Comparison of ENCODE assay signal across 8 cellular contexts in the genomic region with DNA sequence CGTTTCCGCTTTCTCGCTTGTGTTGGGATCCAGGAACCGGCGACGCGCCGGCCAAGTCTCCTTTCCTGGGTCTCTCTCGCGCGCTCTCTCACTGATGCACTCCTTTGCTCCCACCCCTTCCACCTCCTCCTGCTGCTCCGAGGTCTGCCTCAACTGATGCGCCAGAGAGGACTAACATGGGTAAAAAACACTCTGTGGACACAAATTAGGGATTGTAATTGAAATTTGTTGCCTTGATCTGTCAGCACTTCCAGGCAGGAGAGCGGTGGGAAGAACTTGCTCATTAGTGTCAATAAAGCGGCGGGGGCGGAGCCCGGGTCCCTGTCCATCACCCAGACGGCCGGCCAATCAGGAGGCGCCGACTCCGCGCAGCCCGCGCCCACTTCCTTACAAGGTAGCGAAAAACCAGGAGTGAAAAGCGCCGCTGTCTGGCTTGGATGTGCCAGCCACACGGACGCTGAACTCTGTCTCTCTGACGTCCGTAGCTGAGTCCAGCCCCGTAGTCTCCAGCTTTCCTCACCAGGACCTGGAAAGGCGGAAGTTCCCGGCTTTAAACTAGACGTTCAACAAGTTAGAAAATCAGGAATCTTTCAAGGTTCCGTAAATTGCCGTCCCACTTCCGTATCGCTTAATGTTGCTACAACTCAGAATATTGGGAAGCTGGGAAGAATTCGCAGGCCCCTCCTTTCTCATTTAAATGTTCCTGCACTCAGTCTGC. TPM values are rescaled to one million over a fixed set of nuclear protein-coding genes. Genes with fewer than 3 reads are reported as not detected.
DNase-seq lines count a peak whose midpoint lies in the region; ATAC-seq and TF ChIP-seq lines count a peak whose summit lies in the region.

A gene (minus strand): TSS at position 267 of the 718 bp plus-strand sequence. CDS start 417 bp downstream, outside the sequence.

- intact Hi-C loops in thyroid gland (cut with DNase I) = no loop called here

- peak; percentile 13; the same call in 1 of the 2 replicates for TF ChIP-seq CTCF in SK-N-SH (IDR thresholded peaks at IDR 0.05)
- TF ChIP-seq CTCF in thyroid gland (IDR thresholded peaks at IDR 0.05) = no peak

- H3K4me3 Mint-ChIP-seq in activated naive CD4-positive, alpha-beta T cell treated with anti-CD3 and anti-CD28 coated beads, Interleukin-2, amount 10 ng/mL, durations not matched to agents 7 days and 5 days = peak within 1 kb of the TSS; percentile 43

- H3K9me2 ChIP-seq in SK-N-SH = no peaks in the 10 kb centered on the region

- H3K36me3 Mint-ChIP-seq in activated naive CD4-positive, alpha-beta T cell treated with anti-CD3 and anti-CD28 coated beads, Interleukin-2, amount 10 ng/mL, durations not matched to agents 7 days and 5 days = peaks cover 13% of the 10 kb centered on the region

- H4K20me1 ChIP-seq in SK-N-SH (ENCODE audit: insufficient read depth) = no peaks in the 10 kb centered on the region

- TF ChIP-seq EP300 in SK-N-SH (IDR thresholded peaks at IDR 0.05; ENCODE audit: borderline replicate concordance in 1 of 2, low read depth in 1 of 2, low read length in 1 of 2) = 0 out of 4 replicates have a peak, but pooled peaks of 1 of the 2 experiments have one; percentile 17

- peaks cover 6% of the 10 kb centered on the region for H3K4me1 Mint-ChIP-seq in activated naive CD4-positive, alpha-beta T cell treated with anti-CD3 and anti-CD28 coated beads, Interleukin-2, amount 10 ng/mL, durations not matched to agents 7 days and 5 days

- peaks cover 0 to 14% of the 10 kb centered on the region in 2 experiments for H3K36me3 ChIP-seq in SK-N-SH (replicated peaks in 1 of 2; ENCODE audit: control insufficient read depth in 1 of 2, insufficient read depth in 2 of 2, low read length in 1 of 2)
- H3K36me3 ChIP-seq in esophagus (ENCODE audit: control insufficient read depth in 2 of 2, insufficient read depth in 2 of 2, low read length in 1 of 2) = no peaks in the 10 kb centered on the region
- H3K36me3 ChIP-seq in thyroid gland = no peaks in the 10 kb centered on the region

- WGBS in SK-N-SH (ENCODE audit: low lambda C conversion rate) = 2% methylated on average over 41 of the region's 42 CpGs
- 2 to 5% methylated on average over 42 of the region's 42 CpGs for WGBS in esophagus, 2 donors
- WGBS in thyroid gland, 2 donors = 2 to 4% methylated on average over 33 to 42 of the region's 42 CpGs

- POLR2A ChIA-PET in SK-N-SH (lab: Yijun Ruan, JAX) = no interaction called here

- H2AFZ ChIP-seq in SK-N-SH (ENCODE audit: low read depth) = peak within 1 kb of the TSS; percentile 83; the same call in 1 of the 2 replicates

- no peaks in the 10 kb centered on the region; a peak in 1 of 4 replicates for H3K4me1 ChIP-seq in SK-N-SH (ENCODE audit: control insufficient read depth in 1 of 2, insufficient read depth in 2 of 2, low read depth in 1 of 2, low read length in 1 of 2)
- no peaks in the 10 kb centered on the region for H3K4me1 ChIP-seq in esophagus (ENCODE audit: control insufficient read depth in 2 of 2, insufficient read depth in 2 of 2, low read length in 1 of 2)
- H3K4me1 ChIP-seq in thyroid gland = peaks cover 5% of the 10 kb centered on the region in 2 donors

- H3K9me3 ChIP-seq in SK-N-SH (no peaks in the 10 kb centered on the region), esophagus (ENCODE audit: control insufficient read depth in 2 of 2, insufficient read depth in 1 of 2, low read depth in 1 of 2, low read length in 1 of 2) (peaks cover 11 to 35% of the 10 kb centered on the region in 2 donors), thyroid gland (no peaks in the 10 kb centered on the region)

- ATAC-seq in HG03442 (IDR thresholded peaks at IDR 0.05; ENCODE audit: unreplicated experiment) = no peak

- peaks cover 32% of the 10 kb centered on the region for H3K79me2 ChIP-seq in SK-N-SH (ENCODE audit: insufficient read depth)

- peak; percentile 30 for DNase-seq in activated naive CD4-positive, alpha-beta T cell treated with anti-CD3 and anti-CD28 coated beads, Interleukin-2, amount 10 ng/mL, durations not matched to agents 7 days and 5 days
- DNase-seq in activated naive CD4-positive, alpha-beta T cell treated with Interleukin-2 at 50 U/mL for 16 hours = no peak
- DNase-seq in SK-N-SH (peak; percentile 85), mesenteric fat pad (ENCODE audit: low spot score) (peak; percentile 95), thyroid gland (peak; percentile 65 to 68), HuH-7 (ENCODE audit: low spot score) (no peak)

- TF ChIP-seq RAD21 in SK-N-SH (IDR thresholded peaks at IDR 0.05; ENCODE audit: low read length) = no peak

- H3K9me3 Mint-ChIP-seq in activated naive CD4-positive, alpha-beta T cell treated with anti-CD3 and anti-CD28 coated beads, Interleukin-2, amount 10 ng/mL, durations not matched to agents 7 days and 5 days = peaks cover 7% of the 10 kb centered on the region

- peaks cover 77% of the 10 kb centered on the region for H3K27me3 Mint-ChIP-seq in activated naive CD4-positive, alpha-beta T cell treated with anti-CD3 and anti-CD28 coated beads, Interleukin-2, amount 10 ng/mL, durations not matched to agents 7 days and 5 days

- H3K27me3 ChIP-seq in SK-N-SH (ENCODE audit: insufficient read depth) = peaks cover 31% of the 10 kb centered on the region
- peaks cover 2 to 38% of the 10 kb centered on the region in 2 donors for H3K27me3 ChIP-seq in esophagus (ENCODE audit: control insufficient read depth in 1 of 2, insufficient read depth in 2 of 2, low read length in 2 of 2)
- H3K27me3 ChIP-seq in thyroid gland = peaks cover 28% of the 10 kb centered on the region

- CTCF ChIA-PET in activated naive CD4-positive, alpha-beta T cell treated with anti-CD3 and anti-CD28 coated beads, Interleukin-2, amount 10 ng/mL, durations not matched to agents 7 days and 5 days (lab: Charles Lee) = interaction anchor here (1.0 kb wide), 1 partner anchor 10 kb away, joined by 3 read pairs; no protein-coding TSS in a partner anchor
- CTCF ChIA-PET in SK-N-SH (lab: Yijun Ruan, JAX) = interaction anchor here (1.6 kb wide), 1 partner anchor 10 kb away, joined by 5 read pairs; no protein-coding TSS in a partner anchor

- peak within 1 kb of the TSS; percentile 72 for H3K27ac Mint-ChIP-seq in activated naive CD4-positive, alpha-beta T cell treated with anti-CD3 and anti-CD28 coated beads, Interleukin-2, amount 10 ng/mL, durations not matched to agents 7 days and 5 days

- peak within 1 kb of the TSS; percentile 85 for H3K9ac ChIP-seq in SK-N-SH

- H3K4me3 ChIP-seq in SK-N-SH (ENCODE audit: low read depth in 2 of 2, low read length in 1 of 2) = peak within 1 kb of the TSS; percentile 65 to 97
- peak within 1 kb of the TSS; percentile 36 to 39 for H3K4me3 ChIP-seq in esophagus (ENCODE audit: low read depth in 1 of 2, low read length in 2 of 2)
- peak within 1 kb of the TSS in 2 of 3 donors; percentile 6 to 31 for H3K4me3 ChIP-seq in thyroid gland (replicated peaks in 1 of 3)

- peak in 1 of 2 donors; percentile 16 for TF ChIP-seq POLR2A in thyroid gland (IDR thresholded peaks at IDR 0.05)

- peak within 1 kb of the TSS; percentile 72 to 77 for H3K27ac ChIP-seq in SK-N-SH (ENCODE audit: low read depth in 2 of 2, low read length in 1 of 2)
- peak within 1 kb of the TSS; percentile 70 to 73 for H3K27ac ChIP-seq in esophagus (ENCODE audit: low read depth in 2 of 2, low read length in 1 of 2)
- peak within 1 kb of the TSS; percentile 30 to 62 (median 61) for H3K27ac ChIP-seq in thyroid gland

- peaks cover 32% of the 10 kb centered on the region for H3F3A ChIP-seq in SK-N-SH (replicated peaks; ENCODE audit: insufficient read depth)

- H3K4me2 ChIP-seq in SK-N-SH = peak within 1 kb of the TSS; percentile 97

TF ChIP-seq in SK-N-SH, 30 proteins besides CTCF, POLR2A, EP300 and RAD21 (continues in another document):
- TF ChIP-seq EZH2phosphoT487 (IDR thresholded peaks at IDR 0.05; ENCODE audit: borderline replicate concordance, low read depth) (no peak), NFIC (IDR thresholded peaks at IDR 0.05; ENCODE audit: borderline replicate concordance) (no peak), TAF1 (IDR thresholded peaks at IDR 0.05; ENCODE audit: borderline replicate concordance, low read depth, low read length) (peak; percentile 70), TEAD4 (IDR thresholded peaks at IDR 0.05; ENCODE audit: borderline replicate concordance, insufficient read depth) (no peak), SMC3 (IDR thresholded peaks at IDR 0.05; ENCODE audit: low read depth, low read length) (no peak), FOXJ3 (CRISPR knock-in tag; IDR thresholded peaks at IDR 0.05) (no peak), RFX5 (IDR thresholded peaks at IDR 0.05; ENCODE audit: low read length) (no peak), SIN3A (IDR thresholded peaks at IDR 0.05; ENCODE audit: borderline replicate concordance, low read depth, low read length) (peak; percentile 86; the same call in 1 of the 2 replicates), FOSL2 (IDR thresholded peaks at IDR 0.05; ENCODE audit: borderline replicate concordance, low read depth) (no peak), NRF1 (IDR thresholded peaks at IDR 0.05; ENCODE audit: low read depth, low read length) (no peak)
- TF ChIP-seq, protein P1, sequence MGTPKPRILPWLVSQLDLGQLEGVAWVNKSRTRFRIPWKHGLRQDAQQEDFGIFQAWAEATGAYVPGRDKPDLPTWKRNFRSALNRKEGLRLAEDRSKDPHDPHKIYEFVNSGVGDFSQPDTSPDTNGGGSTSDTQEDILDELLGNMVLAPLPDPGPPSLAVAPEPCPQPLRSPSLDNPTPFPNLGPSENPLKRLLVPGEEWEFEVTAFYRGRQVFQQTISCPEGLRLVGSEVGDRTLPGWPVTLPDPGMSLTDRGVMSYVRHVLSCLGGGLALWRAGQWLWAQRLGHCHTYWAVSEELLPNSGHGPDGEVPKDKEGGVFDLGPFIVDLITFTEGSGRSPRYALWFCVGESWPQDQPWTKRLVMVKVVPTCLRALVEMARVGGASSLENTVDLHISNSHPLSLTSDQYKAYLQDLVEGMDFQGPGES (IDR thresholded peaks at IDR 0.05; ENCODE audit: low read depth, low read length) = no peak
- TF ChIP-seq, protein P2, sequence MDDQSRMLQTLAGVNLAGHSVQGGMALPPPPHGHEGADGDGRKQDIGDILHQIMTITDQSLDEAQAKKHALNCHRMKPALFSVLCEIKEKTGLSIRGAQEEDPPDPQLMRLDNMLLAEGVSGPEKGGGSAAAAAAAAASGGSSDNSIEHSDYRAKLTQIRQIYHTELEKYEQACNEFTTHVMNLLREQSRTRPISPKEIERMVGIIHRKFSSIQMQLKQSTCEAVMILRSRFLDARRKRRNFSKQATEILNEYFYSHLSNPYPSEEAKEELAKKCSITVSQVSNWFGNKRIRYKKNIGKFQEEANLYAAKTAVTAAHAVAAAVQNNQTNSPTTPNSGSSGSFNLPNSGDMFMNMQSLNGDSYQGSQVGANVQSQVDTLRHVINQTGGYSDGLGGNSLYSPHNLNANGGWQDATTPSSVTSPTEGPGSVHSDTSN (IDR thresholded peaks at IDR 0.05) = peak; percentile 99

RNA-seq across cellular contexts. Expression of the gene that starts here (rescaled TPM):
- polyA plus RNA-seq in SK-N-SH (2012; rRNA removed) (19.3 and 29.8 TPM in 2 replicates), esophagus (under 1 TPM; 0.57 to 0.89 TPM)
- 13.8 and 23.5 TPM in 2 replicates for polyA plus RNA-seq in SK-N-SH (2012; cell fraction: cytosol; rRNA removed)
- 19.5 and 52.3 TPM in 2 replicates for polyA plus RNA-seq in SK-N-SH (2012; cell fraction: nucleus; rRNA removed)
- total RNA-seq in mesenteric fat pad (13.8 TPM), thyroid gland (1 to 10 TPM; 1.3 to 7.5 (median 4.9) TPM)

Comparison
In these comparisons a context has a peak if more than half of its experiments do, and no peak if none do; other contexts are left out.
1. RNA of the gene that starts here (polyA plus RNA-seq): 13.8 to 52.3 TPM in SK-N-SH; 0.57 to 0.89 TPM in esophagus; every median in the first group is over 4 times any median in the second.
2. DNase-seq: peak in activated naive CD4-positive, alpha-beta T cell treated with anti-CD3 and anti-CD28 coated beads, Interleukin-2, amount 10 ng/mL, durations not matched to agents 7 days and 5 days (single experiment), SK-N-SH (single experiment), mesenteric fat pad (single experiment) and thyroid gland (2 of 2); none in activated naive CD4-positive, alpha-beta T cell treated with Interleukin-2 at 50 U/mL for 16 hours (single experiment) and HuH-7 (single experiment).
3. H3K4me3 ChIP-seq: peak in every context shown above with its lines; median percentile 81 in SK-N-SH; 38 in esophagus; 18 in thyroid gland.
4. Peak in every context shown above with its lines, with median percentiles within 50 percentile points of each other: H3K27ac ChIP-seq.